8 cellular contexts compared by ENCODE assay signal in genomic region chr5:138352071-138352721, GRCh38. TPM values are rescaled to one million over a fixed set of nuclear protein-coding genes. Genes with fewer than 3 reads are reported as not detected.
DNase-seq lines count a peak whose midpoint lies in the region; ATAC-seq and TF ChIP-seq lines count a peak whose summit lies in the region.

A gene with protein sequence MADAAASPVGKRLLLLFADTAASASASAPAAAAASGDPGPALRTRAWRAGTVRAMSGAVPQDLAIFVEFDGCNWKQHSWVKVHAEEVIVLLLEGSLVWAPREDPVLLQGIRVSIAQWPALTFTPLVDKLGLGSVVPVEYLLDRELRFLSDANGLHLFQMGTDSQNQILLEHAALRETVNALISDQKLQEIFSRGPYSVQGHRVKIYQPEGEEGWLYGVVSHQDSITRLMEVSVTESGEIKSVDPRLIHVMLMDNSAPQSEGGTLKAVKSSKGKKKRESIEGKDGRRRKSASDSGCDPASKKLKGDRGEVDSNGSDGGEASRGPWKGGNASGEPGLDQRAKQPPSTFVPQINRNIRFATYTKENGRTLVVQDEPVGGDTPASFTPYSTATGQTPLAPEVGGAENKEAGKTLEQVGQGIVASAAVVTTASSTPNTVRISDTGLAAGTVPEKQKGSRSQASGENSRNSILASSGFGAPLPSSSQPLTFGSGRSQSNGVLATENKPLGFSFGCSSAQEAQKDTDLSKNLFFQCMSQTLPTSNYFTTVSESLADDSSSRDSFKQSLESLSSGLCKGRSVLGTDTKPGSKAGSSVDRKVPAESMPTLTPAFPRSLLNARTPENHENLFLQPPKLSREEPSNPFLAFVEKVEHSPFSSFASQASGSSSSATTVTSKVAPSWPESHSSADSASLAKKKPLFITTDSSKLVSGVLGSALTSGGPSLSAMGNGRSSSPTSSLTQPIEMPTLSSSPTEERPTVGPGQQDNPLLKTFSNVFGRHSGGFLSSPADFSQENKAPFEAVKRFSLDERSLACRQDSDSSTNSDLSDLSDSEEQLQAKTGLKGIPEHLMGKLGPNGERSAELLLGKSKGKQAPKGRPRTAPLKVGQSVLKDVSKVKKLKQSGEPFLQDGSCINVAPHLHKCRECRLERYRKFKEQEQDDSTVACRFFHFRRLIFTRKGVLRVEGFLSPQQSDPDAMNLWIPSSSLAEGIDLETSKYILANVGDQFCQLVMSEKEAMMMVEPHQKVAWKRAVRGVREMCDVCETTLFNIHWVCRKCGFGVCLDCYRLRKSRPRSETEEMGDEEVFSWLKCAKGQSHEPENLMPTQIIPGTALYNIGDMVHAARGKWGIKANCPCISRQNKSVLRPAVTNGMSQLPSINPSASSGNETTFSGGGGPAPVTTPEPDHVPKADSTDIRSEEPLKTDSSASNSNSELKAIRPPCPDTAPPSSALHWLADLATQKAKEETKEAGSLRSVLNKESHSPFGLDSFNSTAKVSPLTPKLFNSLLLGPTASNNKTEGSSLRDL (N-terminal part only) (plus strand): TSS chr5:138352685. CDS start chr5:138352796, 111 bp downstream.

- no CpG with 5 or more reads among the region's 30 CpGs for WGBS in trophoblast cell (ENCODE audit: extremely low coverage, insufficient coverage, insufficient read length)

- H3K4me1 Mint-ChIP-seq in HFFc6 (ENCODE audit: low read depth), result peaks cover 61% of the 10 kb centered on the region
- peaks cover 36% of the 10 kb centered on the region for H3K4me1 Mint-ChIP-seq in activated naive CD8-positive, alpha-beta T cell treated with anti-CD3 and anti-CD28 coated beads, Interleukin-2, amount 10 ng/mL, durations not matched to agents 7 days and 5 days

- peak within 1 kb of the TSS; percentile 23 for H2AK5ac ChIP-seq in trophoblast cell (ENCODE audit: low read length)

- peaks cover 10 to 22% of the 10 kb centered on the region in 2 experiments for H3K36me3 ChIP-seq in trophoblast cell (ENCODE audit: control insufficient read depth in 1 of 2, insufficient read depth in 2 of 2, low read length in 2 of 2)
- H3K36me3 ChIP-seq in tibial artery, result peaks cover 5 to 21% (median 17%) of the 10 kb centered on the region in 3 donors

- no peaks in the 10 kb centered on the region; the same call in 1 of the 2 replicates for H3K27me3 Mint-ChIP-seq in HFFc6 (ENCODE audit: insufficient read depth)
- no peaks in the 10 kb centered on the region for H3K27me3 Mint-ChIP-seq in activated naive CD8-positive, alpha-beta T cell treated with anti-CD3 and anti-CD28 coated beads, Interleukin-2, amount 10 ng/mL, durations not matched to agents 7 days and 5 days

- H3K27ac ChIP-seq in trophoblast cell (ENCODE audit: low read depth, low read length) (peak within 1 kb of the TSS; percentile 91), tibial artery (peak within 1 kb of the TSS; percentile 93 to 96)

- peak within 1 kb of the TSS; percentile 97 for H3K18ac ChIP-seq in trophoblast cell (ENCODE audit: low read length)

- H4K8ac ChIP-seq in trophoblast cell (ENCODE audit: low read depth, low read length), result peak within 1 kb of the TSS; percentile 91

- POLR2A ChIA-PET in GM10248 (lab: Yijun Ruan, JAX), result interaction anchor here (0.7 to 9.5 kb wide), 5 partner anchors 8 to 113 kb away, joined by 3 to 166 read pairs (median 7); partner anchors contain the start of genes CDC25C, EGR1 and FAM53C
- POLR2A ChIA-PET in activated naive CD8-positive, alpha-beta T cell treated with anti-CD3 and anti-CD28 coated beads, Interleukin-2, amount 10 ng/mL, durations not matched to agents 7 days and 5 days (lab: Charles Lee), result interaction anchor here (0.9 to 8.1 kb wide), 5 partner anchors 12 to 172 kb away, joined by 3 to 132 read pairs (median 3); partner anchors contain the start of genes CDC25C, EGR1 and FAM53C

- peaks cover 17% of the 10 kb centered on the region for H3K79me2 ChIP-seq in trophoblast cell (ENCODE audit: control insufficient read depth, insufficient read depth, low read length, poor library complexity)

- H4K91ac ChIP-seq in trophoblast cell (ENCODE audit: low read depth, low read length), result peak within 1 kb of the TSS; percentile 89

- H3K9me3 Mint-ChIP-seq in HFFc6, result peaks cover 9% of the 10 kb centered on the region
- peaks cover 8% of the 10 kb centered on the region for H3K9me3 Mint-ChIP-seq in activated naive CD8-positive, alpha-beta T cell treated with anti-CD3 and anti-CD28 coated beads, Interleukin-2, amount 10 ng/mL, durations not matched to agents 7 days and 5 days

- H2BK12ac ChIP-seq in trophoblast cell (ENCODE audit: low read length), result no peak within 1 kb of the TSS

- H3K4me1 ChIP-seq in trophoblast cell (ENCODE audit: control insufficient read depth in 1 of 2, insufficient read depth in 2 of 2, low read length in 2 of 2), result peaks cover 2 to 3% of the 10 kb centered on the region in 2 experiments
- peaks cover 0 to 82% (median 43%) of the 10 kb centered on the region in 4 donors for H3K4me1 ChIP-seq in tibial artery

- peak within 1 kb of the TSS; percentile 98 for H3K4me3 Mint-ChIP-seq in HFFc6
- H3K4me3 Mint-ChIP-seq in activated naive CD8-positive, alpha-beta T cell treated with anti-CD3 and anti-CD28 coated beads, Interleukin-2, amount 10 ng/mL, durations not matched to agents 7 days and 5 days, result peak within 1 kb of the TSS; percentile 93

- ATAC-seq in activated naive CD8-positive, alpha-beta T cell treated with anti-CD3 and anti-CD28 coated beads, Interleukin-2, amount 10 ng/mL, durations not matched to agents 7 days and 5 days (ENCODE audit: low read depth), result peak; percentile 74
- peak; percentile 77 for ATAC-seq in Right ventricle myocardium superior (ENCODE audit: poor library complexity)

- TF ChIP-seq CTCF in GM10248 (IDR thresholded peaks at IDR 0.05; ENCODE audit: control extremely low read depth, extremely low read depth, low read depth, missing control alignments) (peak; percentile 100), HFFc6 (IDR thresholded peaks at IDR 0.05) (peak; percentile 94), tibial artery (IDR thresholded peaks at IDR 0.05) (peak; percentile 96 to 100)

- H4K12ac ChIP-seq in trophoblast cell (ENCODE audit: low read depth, low read length), result peak within 1 kb of the TSS; percentile 88

- H2BK5ac ChIP-seq in trophoblast cell (ENCODE audit: low read depth, low read length, poor library complexity), result peak within 1 kb of the TSS; percentile 71

- H3K23ac ChIP-seq in trophoblast cell (ENCODE audit: low read length), result no peak within 1 kb of the TSS

- peak within 1 kb of the TSS; percentile 80 for H2AFZ ChIP-seq in trophoblast cell (ENCODE audit: insufficient read depth, low read length, poor library complexity)

- H3K27ac Mint-ChIP-seq in HFFc6, result peak within 1 kb of the TSS; percentile 95
- H3K27ac Mint-ChIP-seq in activated naive CD8-positive, alpha-beta T cell treated with anti-CD3 and anti-CD28 coated beads, Interleukin-2, amount 10 ng/mL, durations not matched to agents 7 days and 5 days, result peak within 1 kb of the TSS; percentile 89

- H3K9me3 ChIP-seq in trophoblast cell (ENCODE audit: insufficient read depth, low read depth, low read length) (peaks cover 2% of the 10 kb centered on the region), tibial artery (no peaks in the 10 kb centered on the region)

- H3K4ac ChIP-seq in trophoblast cell (ENCODE audit: low read depth, low read length), result peak within 1 kb of the TSS; percentile 57

- intact Hi-C loops in Right ventricle myocardium superior (cut with DNase I) (no loop called here), tibial artery (cut with DNase I; ENCODE audit: low total_unique reads) (no loop called here)

- peak within 1 kb of the TSS; percentile 91 for H3K14ac ChIP-seq in trophoblast cell (ENCODE audit: low read length)

- CTCF ChIA-PET in GM10248 (lab: Yijun Ruan, JAX), result interaction anchor here (0.7 to 9.4 kb wide), 64 partner anchors 9 to 1803 kb away, joined by 3 to 403 read pairs (median 4); partner anchors contain the start of genes BRD8, CDC23, CDC25C and EGR1

- DNase-seq in GM10248 (ENCODE audit: extremely low spot score) (peak; percentile 95), HFFc6 (peak; percentile 77), NCI-H1048 (lab: John Stamatoyannopoulos, UW) (peak; percentile 42), SW 1271 (lab: John Stamatoyannopoulos, UW) (peak; percentile 81 to 86), Right ventricle myocardium superior (peak; percentile 91), trophoblast cell (peak; percentile 87 to 97), tibial artery (peak; percentile 73 to 92)
- peak; percentile 99 for DNase-seq in activated naive CD8-positive, alpha-beta T cell treated with anti-CD3 and anti-CD28 coated beads, Interleukin-2, amount 10 ng/mL, durations not matched to agents 7 days and 5 days

- H3K9ac ChIP-seq in trophoblast cell (ENCODE audit: low read length), result peak within 1 kb of the TSS; percentile 94

- peaks cover 10% of the 10 kb centered on the region for H3K79me1 ChIP-seq in trophoblast cell (ENCODE audit: low read length)

- H3K4me2 ChIP-seq in trophoblast cell (ENCODE audit: low read length), result peak within 1 kb of the TSS; percentile 79

- H3K4me3 ChIP-seq in trophoblast cell (ENCODE audit: low read depth, low read length) (peak within 1 kb of the TSS; percentile 97), tibial artery (peak within 1 kb of the TSS; percentile 82 to 89)

- peak within 1 kb of the TSS; percentile 82 for H2BK120ac ChIP-seq in trophoblast cell (ENCODE audit: insufficient read depth, low read length, poor library complexity)

- H3K27me3 ChIP-seq in trophoblast cell (ENCODE audit: insufficient read depth, low read length) (no peaks in the 10 kb centered on the region), tibial artery (no peaks in the 10 kb centered on the region)

- peaks cover 30% of the 10 kb centered on the region for H3K36me3 Mint-ChIP-seq in HFFc6 (ENCODE audit: low read depth)
- H3K36me3 Mint-ChIP-seq in activated naive CD8-positive, alpha-beta T cell treated with anti-CD3 and anti-CD28 coated beads, Interleukin-2, amount 10 ng/mL, durations not matched to agents 7 days and 5 days, result peaks cover 16% of the 10 kb centered on the region

RNA-seq across cellular contexts. Expression of the gene that starts here (rescaled TPM):
- 10 to 100 TPM; 29.0 to 37.8 (median 33.3) TPM for total RNA-seq in HFFc6 (2021; fragmentation: NEBNext Ultra II Directional; extraction: Animal tissue kit (Norgen Biotek cat#: 25700))
- total RNA-seq in activated naive CD8-positive, alpha-beta T cell treated with anti-CD3 and anti-CD28 coated beads, Interleukin-2, amount 10 ng/mL, durations not matched to agents 7 days and 5 days, result 10 to 100 TPM; 63.0 to 70.8 TPM
- 36.9 TPM for total RNA-seq in Right ventricle myocardium superior
- 25.5 and 26.6 TPM in 2 replicates for polyA plus RNA-seq in trophoblast cell (2013)

Comparison
In these comparisons a context has a peak if more than half of its experiments do, and no peak if none do; other contexts are left out.
1. Peak in every context shown above with its lines: DNase-seq, ATAC-seq, H3K4me3 ChIP-seq and H3K27ac ChIP-seq.
2. DNase-seq: peak in every context shown above with its lines; median percentile 99 in activated naive CD8-positive, alpha-beta T cell treated with anti-CD3 and anti-CD28 coated beads, Interleukin-2, amount 10 ng/mL, durations not matched to agents 7 days and 5 days; 95 in GM10248; 92 in trophoblast cell; 91 in Right ventricle myocardium superior; 84 in SW 1271; 82 in tibial artery; 77 in HFFc6; 42 in NCI-H1048.